39 cellular contexts compared by ENCODE assay signal in the genomic region with DNA sequence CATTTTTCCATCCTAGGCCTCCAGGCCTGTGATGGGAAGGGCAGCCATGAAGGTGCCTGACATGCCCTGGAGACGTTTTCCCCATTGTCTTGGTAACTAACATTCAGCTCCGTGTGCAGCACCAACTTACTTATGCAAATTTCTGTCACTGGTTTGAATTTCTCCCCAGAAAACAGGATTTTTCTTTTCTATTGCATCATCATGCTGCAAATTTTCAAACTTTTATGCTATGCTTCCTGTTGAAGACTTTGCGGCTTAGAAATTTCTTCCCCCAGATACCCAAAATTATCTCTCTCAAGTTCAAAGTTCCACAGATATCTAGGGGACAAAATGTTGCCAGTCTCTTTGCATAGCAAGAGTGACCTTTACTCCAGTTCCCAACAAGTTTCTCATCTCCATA. TPM values are rescaled to one million over a fixed set of nuclear protein-coding genes. Genes with fewer than 3 reads are reported as not detected.
"Had no signal": no experiment of that assay in that cellular context is flagged by ENCODE, and none has a peak within 500 bp of the region (broad histone marks: within the 10 kb centered on the region; RNA-seq: fewer than 3 reads in every experiment).

No MANE protein-coding gene starts in this region.

- H3K9me3 ChIP-seq: MG63 had no signal

- H3K36me3 ChIP-seq: MG63 had no signal

- H3K4me3 ChIP-seq: MG63 had no signal

- H3K27me3 ChIP-seq: MG63 had no signal

- DNase-seq: Karpas-422, Kasumi-1, MG63, MM.1S, MV-4-11, NCI-H1048, NCI-H1092, NCI-H1092 treated with DMSO at 0.1 percent for 48 hours, NCI-H1105, NCI-H1105 treated with DMSO at 0.1 percent for 48 hours, NCI-H1417, NCI-H1417 treated with DMSO at 0.1 percent for 48 hours, NCI-H1436, NCI-H1436 treated with DMSO at 0.1 percent for 48 hours, NCI-H146, NCI-H1694, NCI-H1694 treated with DMSO at 0.1 percent for 48 hours, NCI-H187, NCI-H187 treated with DMSO at 0.1 percent for 48 hours, NCI-H1930, NCI-H2029, NCI-H2029 treated with DMSO at 0.1 percent for 48 hours, NCI-H2081, NCI-H2081 treated with DMSO at 0.1 percent for 48 hours, NCI-H2107, NCI-H2171, NCI-H2171 treated with DMSO at 0.1 percent for 48 hours, NCI-H2227 treated with DMSO at 0.1 percent for 48 hours, NCI-H226, NCI-H345, NCI-H446, NCI-H446 treated with DMSO at 0.1 percent for 48 hours, NCI-H510A, NCI-H510A treated with DMSO at 0.1 percent for 48 hours, NCI-H524 had no signal

RNA-seq across cellular contexts. Expression of a gene that starts 25.2 kb away (rescaled TPM):
- total RNA-seq: LHCN-M2, M059J, MCF 10A, NCI-H460 had no signal

RNA-seq across cellular contexts. Expression of a gene that starts 47.6 kb away (rescaled TPM):
- total RNA-seq: LHCN-M2, MCF 10A, NCI-H460 had no signal
